In genomic region chr5:149667084-149667826, GRCh38 we compare ENCODE assay signal across 8 cellular contexts.
DNase-seq lines count a peak whose midpoint lies in the region; ATAC-seq and TF ChIP-seq lines count a peak whose summit lies in the region.

No MANE protein-coding gene starts in this region.

- in situ Hi-C loops in gastrocnemius medialis (cut with MboI; ENCODE audit: low sequenced_read_pairs in 4 of 4): loop anchor here (10.0 kb wide), 1 partner anchor 158 kb away; no protein-coding TSS in a partner anchor

- H3K27ac Mint-ChIP-seq in activated CD4-positive, alpha-beta T cell treated with anti-CD3 and anti-CD28 coated beads, Interleukin-2, amount 10 ng/mL, durations not matched to agents 24 days and 14 days: no peak overlapping the region

- DNase-seq in GM10266 (ENCODE audit: extremely low spot score) (peak; percentile 71), glomerular endothelial cell (ENCODE audit: extremely low read depth, low read depth, low spot score) (peak; percentile 41), gastrocnemius medialis (no peak), OCI-M2 (lab: John Stamatoyannopoulos, UW; ENCODE audit: unreplicated experiment) (no peak), ureter (ENCODE audit: low spot score) (no peak)
- DNase-seq in activated CD4-positive, alpha-beta T cell treated with anti-CD3 and anti-CD28 coated beads, Interleukin-2, amount 10 ng/mL, durations not matched to agents 24 days and 14 days: peak; percentile 80
- DNase-seq in central memory CD4-positive, alpha-beta T cell: no peak

- peak overlapping the region; percentile 5 to 49 (median 27) for H3K27ac ChIP-seq in gastrocnemius medialis

- peaks cover 3% of the 10 kb centered on the region for H3K4me1 Mint-ChIP-seq in activated CD4-positive, alpha-beta T cell treated with anti-CD3 and anti-CD28 coated beads, Interleukin-2, amount 10 ng/mL, durations not matched to agents 24 days and 14 days

- H3K4me1 ChIP-seq in gastrocnemius medialis: peaks cover 19 to 29% of the 10 kb centered on the region in 2 donors

- intact Hi-C loops in activated CD4-positive, alpha-beta T cell treated with anti-CD3 and anti-CD28 coated beads, Interleukin-2, amount 10 ng/mL, durations not matched to agents 24 days and 14 days (cut with micrococcal nuclease): loop anchor here (1.0 kb wide), 1 partner anchor 161 kb away; no protein-coding TSS in a partner anchor
- intact Hi-C loops in gastrocnemius medialis (cut with DNase I; ENCODE audit: low total_unique reads): loop anchor here (1.0 to 2.0 kb wide), 3 partner anchors 64 to 186 kb away; partner anchors contain the start of gene PPARGC1B

- no peaks in the 10 kb centered on the region for H3K9me3 ChIP-seq in gastrocnemius medialis

- H3K27me3 Mint-ChIP-seq in activated CD4-positive, alpha-beta T cell treated with anti-CD3 and anti-CD28 coated beads, Interleukin-2, amount 10 ng/mL, durations not matched to agents 24 days and 14 days: no peaks in the 10 kb centered on the region

- no peak overlapping the region for H3K4me3 ChIP-seq in gastrocnemius medialis

- no peaks in the 10 kb centered on the region for H3K36me3 ChIP-seq in gastrocnemius medialis

- H3K4me3 Mint-ChIP-seq in activated CD4-positive, alpha-beta T cell treated with anti-CD3 and anti-CD28 coated beads, Interleukin-2, amount 10 ng/mL, durations not matched to agents 24 days and 14 days: no peak overlapping the region

- H3K36me3 Mint-ChIP-seq in activated CD4-positive, alpha-beta T cell treated with anti-CD3 and anti-CD28 coated beads, Interleukin-2, amount 10 ng/mL, durations not matched to agents 24 days and 14 days (ENCODE audit: low read depth): no peaks in the 10 kb centered on the region

- peaks cover 5% of the 10 kb centered on the region for H3K9me3 Mint-ChIP-seq in activated CD4-positive, alpha-beta T cell treated with anti-CD3 and anti-CD28 coated beads, Interleukin-2, amount 10 ng/mL, durations not matched to agents 24 days and 14 days

- peak; percentile 63 for ATAC-seq in HG03354 (IDR thresholded peaks at IDR 0.05; ENCODE audit: poor library complexity, severe bottlenecking, unreplicated experiment)
- ATAC-seq in gastrocnemius medialis: peak; percentile 41 to 47

- TF ChIP-seq CTCF in GM10266 (IDR thresholded peaks at IDR 0.05; ENCODE audit: control insufficient read depth, insufficient read depth, low read depth, missing control alignments) (peak; percentile 68), gastrocnemius medialis (IDR thresholded peaks at IDR 0.05 in 4 of 5, conservative IDR thresholded peaks at IDR 0.05 in 1 of 5) (peak; percentile 79 to 88 (median 86))

- no peaks in the 10 kb centered on the region for H3K27me3 ChIP-seq in gastrocnemius medialis

- TF ChIP-seq POLR2A in gastrocnemius medialis (IDR thresholded peaks at IDR 0.05): no peak

Comparison
In these comparisons a context has a peak if more than half of its experiments do, and no peak if none do; other contexts are left out.
1. DNase-seq: peak in GM10266 (single experiment), activated CD4-positive, alpha-beta T cell treated with anti-CD3 and anti-CD28 coated beads, Interleukin-2, amount 10 ng/mL, durations not matched to agents 24 days and 14 days (single experiment) and glomerular endothelial cell (single experiment); none in gastrocnemius medialis (0 of 2), OCI-M2 (single experiment), ureter (single experiment) and central memory CD4-positive, alpha-beta T cell (single experiment).